14 cellular contexts compared by ENCODE assay signal in genomic region chr1:62691062-62691844, GRCh38. TPM values are rescaled to one million over a fixed set of nuclear protein-coding genes. Genes with fewer than 3 reads are reported as not detected.
DNase-seq lines count a peak whose midpoint lies in the region; FAIRE-seq and TF ChIP-seq lines count a peak whose summit lies in the region.
"Had no signal": no experiment of that assay in that cellular context is flagged by ENCODE, and none has a peak within 500 bp of the region (broad histone marks: within the 10 kb centered on the region; RNA-seq: fewer than 3 reads in every experiment).

No MANE protein-coding gene starts in this region.

- H3K27me3 Mint-ChIP-seq in MCF 10A (ENCODE audit: insufficient read depth, unreplicated experiment), result no peaks in the 10 kb centered on the region
- H3K27me3 Mint-ChIP-seq: naive thymus-derived CD8-positive, alpha-beta T cell had no signal

- peak; percentile 13 for DNase-seq in G401 (ENCODE audit: low spot score)
- DNase-seq in MCF 10A (ENCODE audit: unreplicated experiment), result no peak
- no peak for DNase-seq in kidney
- no peak for DNase-seq in DMS53 treated with DMSO at 0.1 percent for 48 hours (lab: John Stamatoyannopoulos, UW; ENCODE audit: unreplicated experiment)
- no peak for DNase-seq in T1000 (lab: John Stamatoyannopoulos, UW)
- DNase-seq in NCI-H1092 treated with DMSO at 0.1 percent for 48 hours (lab: John Stamatoyannopoulos, UW), result no peak
- no peak for DNase-seq in DMS79 (lab: John Stamatoyannopoulos, UW)
- DNase-seq: activated CD8-positive, alpha-beta T cell treated with anti-CD3 and anti-CD28 coated beads, Interleukin-2, amount 10 ng/mL, durations not matched to agents 7 days and 5 days; activated effector memory CD4-positive, alpha-beta T cell treated with Interleukin-2 at 50 U/mL for 16 hours; glutamatergic neuron; naive thymus-derived CD8-positive, alpha-beta T cell; stimulated activated naive CD8-positive, alpha-beta T cell treated with anti-CD3 and anti-CD28 coated beads, Interleukin-15, Interleukin-2, amounts not matched to agents 100 U/mL and 50 U/mL, for 24 hours had no signal

- POLR2A ChIA-PET in MCF 10A (lab: Yijun Ruan, JAX), result interaction anchor here (0.8 to 1.4 kb wide), 3 partner anchors 70 to 255 kb away, joined by 3 to 6 read pairs (median 4); partner anchors contain the start of gene USP1

- H3K9ac ChIP-seq in kidney (ENCODE audit: low read length in 2 of 2), result no peak overlapping the region
- no peak overlapping the region for H3K9ac ChIP-seq in rectal smooth muscle tissue (ENCODE audit: low read length)

- in situ Hi-C loops in G401 (cut with HindIII; ENCODE audit: low sequenced_read_pairs), result no loop called here

- TF ChIP-seq CTCF in MCF 10A (IDR thresholded peaks at IDR 0.05; ENCODE audit: unreplicated experiment) (no peak), kidney (IDR thresholded peaks at IDR 0.05; ENCODE audit: borderline replicate concordance, extremely low read depth, insufficient read depth) (no peak)

- H3K9me3 Mint-ChIP-seq in MCF 10A (ENCODE audit: unreplicated experiment), result no peaks in the 10 kb centered on the region
- H3K9me3 Mint-ChIP-seq: naive thymus-derived CD8-positive, alpha-beta T cell had no signal

- no peaks in the 10 kb centered on the region for H3K27me3 ChIP-seq in rectal smooth muscle tissue (ENCODE audit: control insufficient read depth, insufficient read depth, low read length)

- no peaks in the 10 kb centered on the region for H3K36me3 Mint-ChIP-seq in MCF 10A (ENCODE audit: insufficient read depth, unreplicated experiment)
- H3K36me3 Mint-ChIP-seq: naive thymus-derived CD8-positive, alpha-beta T cell had no signal

- FAIRE-seq in kidney (lab: Jason Lieb, UNC), result no peak
- FAIRE-seq: TTC549 had no signal

- H3K27ac ChIP-seq in kidney (ENCODE audit: low read depth in 2 of 2, low read length in 2 of 2) (peak overlapping the region; percentile 62 to 69), rectal smooth muscle tissue (ENCODE audit: low read depth, low read length) (peak overlapping the region; percentile 78)

- no peaks in the 10 kb centered on the region for H3K9me3 ChIP-seq in kidney (ENCODE audit: control insufficient read depth in 1 of 2, low read length in 2 of 2)

- peak overlapping the region; percentile 43 for H3K27ac Mint-ChIP-seq in MCF 10A (ENCODE audit: low read depth, unreplicated experiment)
- H3K27ac Mint-ChIP-seq: activated CD8-positive, alpha-beta T cell treated with anti-CD3 and anti-CD28 coated beads, Interleukin-2, amount 10 ng/mL, durations not matched to agents 7 days and 5 days; naive thymus-derived CD8-positive, alpha-beta T cell had no signal

- BruUV-seq in MCF 10A (replicated peaks; lab: Mats Ljungman, UMichigan), result no TSS peak

- H3K4me1 Mint-ChIP-seq in MCF 10A (ENCODE audit: insufficient read depth, unreplicated experiment), result peaks cover 21% of the 10 kb centered on the region

- CTCF ChIA-PET in MCF 10A (lab: Yijun Ruan, JAX), result interaction anchor here (0.5 to 1.2 kb wide), 5 partner anchors 18 to 183 kb away, joined by 3 to 10 read pairs (median 4); no protein-coding TSS in a partner anchor

- H3K36me3 ChIP-seq in kidney (ENCODE audit: control insufficient read depth in 1 of 2, insufficient read depth in 2 of 2, low read length in 2 of 2), result no peaks in the 10 kb centered on the region
- H3K36me3 ChIP-seq in rectal smooth muscle tissue (ENCODE audit: control insufficient read depth, insufficient read depth, low read length), result no peaks in the 10 kb centered on the region

- H3K4me3 ChIP-seq in kidney (ENCODE audit: low read length in 2 of 2) (peak overlapping the region; percentile 7 to 18), rectal smooth muscle tissue (ENCODE audit: low read length) (peak overlapping the region; percentile 11)

- intact Hi-C loops in MCF 10A (cut with micrococcal nuclease) (no loop called here), kidney (cut with DNase I) (no loop called here)

- H3K4me1 ChIP-seq in kidney (ENCODE audit: control insufficient read depth in 1 of 2, insufficient read depth in 1 of 2, low read depth in 1 of 2, low read length in 2 of 2) (peaks cover 10 to 12% of the 10 kb centered on the region in 2 donors), rectal smooth muscle tissue (ENCODE audit: control insufficient read depth, insufficient read depth, low read length) (peaks cover 23% of the 10 kb centered on the region)

- no peak overlapping the region for H3K4me3 Mint-ChIP-seq in MCF 10A (ENCODE audit: unreplicated experiment)
- H3K4me3 Mint-ChIP-seq: activated CD8-positive, alpha-beta T cell treated with anti-CD3 and anti-CD28 coated beads, Interleukin-2, amount 10 ng/mL, durations not matched to agents 7 days and 5 days had no signal

RNA-seq across cellular contexts. Expression of gene DOCK7, which starts 3.1 kb away (rescaled TPM):
- 24.7 and 105 TPM in 2 replicates for total RNA-seq in G401 (2014; rRNA removed; shearing (Covaris generic))
- 46.9 and 49.7 TPM in 2 replicates for total RNA-seq in MCF 10A (2022)
- total RNA-seq in kidney, result 34.0 TPM
- polyA plus RNA-seq in kidney (ENCODE audit: insufficient read depth, low read depth, low replicate concordance), result 11.0 TPM
